In genomic region chr9:70602364-70603019, GRCh38 we compare ENCODE assay signal across 8 cellular contexts.
DNase-seq lines count a peak whose midpoint lies in the region; ATAC-seq, FAIRE-seq and TF ChIP-seq lines count a peak whose summit lies in the region.

No MANE protein-coding gene starts in this region.

- no peaks in the 10 kb centered on the region for H3K4me1 Mint-ChIP-seq in natural killer cell treated with Interleukin-12 subunit alpha and Interleukin-12 subunit beta and Interleukin-15 and Interleukin-18, amount 100 ng/mL, for 72 hours (ENCODE audit: low read depth in 2 of 2)

- intact Hi-C loops in testis (cut with DNase I; ENCODE audit: low total_unique reads): loop anchor here (5.0 kb wide), 2 partner anchors 120 to 250 kb away; no protein-coding TSS in a partner anchor

- no peak overlapping the region for H3K4me3 Mint-ChIP-seq in natural killer cell treated with Interleukin-12 subunit alpha and Interleukin-12 subunit beta and Interleukin-15 and Interleukin-18, amount 100 ng/mL, for 72 hours

- H3K9me3 Mint-ChIP-seq in natural killer cell treated with Interleukin-12 subunit alpha and Interleukin-12 subunit beta and Interleukin-15 and Interleukin-18, amount 100 ng/mL, for 72 hours: no peaks in the 10 kb centered on the region

- peak; percentile 90 for ATAC-seq in GM19455 (IDR thresholded peaks at IDR 0.05; ENCODE audit: unreplicated experiment)
- ATAC-seq in natural killer cell treated with Interleukin-12 subunit alpha and Interleukin-12 subunit beta and Interleukin-15 and Interleukin-18, amount 100 ng/mL, for 72 hours: peak; percentile 47 to 66

- no peaks in the 10 kb centered on the region for H3K27me3 ChIP-seq in NT2/D1 (ENCODE audit: insufficient read depth, insufficient read length)
- H3K27me3 ChIP-seq in testis: no peaks in the 10 kb centered on the region

- peak overlapping the region; percentile 83 to 88 for H3K27ac ChIP-seq in testis

- no peak overlapping the region for H3K27ac Mint-ChIP-seq in natural killer cell treated with Interleukin-12 subunit alpha and Interleukin-12 subunit beta and Interleukin-15 and Interleukin-18, amount 100 ng/mL, for 72 hours

- FAIRE-seq in D721Med (lab: Jason Lieb, UNC): peak; percentile 74

- H3K36me3 ChIP-seq in NT2/D1 (ENCODE audit: insufficient read depth, insufficient read length, low read length) (no peaks in the 10 kb centered on the region), testis (ENCODE audit: low read depth, missing control alignments) (no peaks in the 10 kb centered on the region)

- peaks cover 7% of the 10 kb centered on the region for H3K4me1 ChIP-seq in NT2/D1 (ENCODE audit: insufficient read depth, insufficient read length)
- H3K4me1 ChIP-seq in testis: peaks cover 22% of the 10 kb centered on the region

- H3K9ac ChIP-seq in NT2/D1 (ENCODE audit: insufficient read length, low read depth): no peak overlapping the region

- peak; percentile 91 for TF ChIP-seq CTCF in D721Med (IDR thresholded peaks at IDR 0.05; ENCODE audit: insufficient read depth, missing control alignments)
- TF ChIP-seq CTCF in fibroblast of mammary gland (conservative IDR thresholded peaks at IDR 0.05; ENCODE audit: control insufficient read depth, insufficient read depth, low read depth, low read length): peak; percentile 80
- peak; percentile 63 to 89 (median 71) for TF ChIP-seq CTCF in testis (IDR thresholded peaks at IDR 0.05)

- H3K36me3 Mint-ChIP-seq in natural killer cell treated with Interleukin-12 subunit alpha and Interleukin-12 subunit beta and Interleukin-15 and Interleukin-18, amount 100 ng/mL, for 72 hours: no peaks in the 10 kb centered on the region

- no peak for TF ChIP-seq POLR2A in testis (IDR thresholded peaks at IDR 0.05)

- H3K9me3 ChIP-seq in NT2/D1 (ENCODE audit: insufficient read depth, low read length): no peaks in the 10 kb centered on the region
- no peaks in the 10 kb centered on the region for H3K9me3 ChIP-seq in testis

- WGBS in testis, 2 donors: 52 to 66% methylated on average over 5 of the region's 5 CpGs

- peaks cover 6 to 7% of the 10 kb centered on the region in 2 donors for H3K27me3 Mint-ChIP-seq in natural killer cell treated with Interleukin-12 subunit alpha and Interleukin-12 subunit beta and Interleukin-15 and Interleukin-18, amount 100 ng/mL, for 72 hours

- H3K4me3 ChIP-seq in NT2/D1 (ENCODE audit: insufficient read length, low read depth) (no peak overlapping the region), fibroblast of mammary gland (ENCODE audit: control insufficient read depth, low read depth, low read length) (peak overlapping the region; percentile 14), testis (no peak overlapping the region)

- DNase-seq in D721Med (ENCODE audit: insufficient read length, low spot score) (peak; percentile 34), HS-5 (ENCODE audit: low read depth) (peak; percentile 53), NT2/D1 (ENCODE audit: low read depth, low spot score) (peak; percentile 70), fibroblast of mammary gland (ENCODE audit: low read depth) (peak; percentile 92), testis (peak; percentile 79)
- DNase-seq in activated T-cell treated with anti-CD3 and anti-CD28 coated beads, Interleukin-2, amount 50 U/mL, for 48 hours: peak; percentile 48 to 61
- DNase-seq in natural killer cell treated with Interleukin-12 subunit alpha and Interleukin-12 subunit beta and Interleukin-15 and Interleukin-18, amount 100 ng/mL, for 72 hours (ENCODE audit: low spot score): no peak
